In genomic region chrX:55072286-55072685, GRCh38 we compare ENCODE assay signal across 30 cellular contexts. TPM values are rescaled to one million over a fixed set of nuclear protein-coding genes. Genes with fewer than 3 reads are reported as not detected.
DNase-seq lines count a peak whose midpoint lies in the region; ATAC-seq and TF ChIP-seq lines count a peak whose summit lies in the region.
"Had no signal": no experiment of that assay in that cellular context is flagged by ENCODE, and none has a peak within 500 bp of the region (broad histone marks: within the 10 kb centered on the region; RNA-seq: fewer than 3 reads in every experiment).

No MANE protein-coding gene starts in this region.

- no peak for ATAC-seq in activated T-cell treated with anti-CD3 and anti-CD28 coated beads, Interleukin-2, amount 50 U/mL, for 4 hours
- ATAC-seq: A549; CD8-positive, alpha-beta T cell had no signal

- H3K9me3 Mint-ChIP-seq in chondrocyte (ENCODE audit: low read depth): peaks cover 47% of the 10 kb centered on the region
- H3K9me3 Mint-ChIP-seq in osteocyte (ENCODE audit: unreplicated experiment): peaks cover 3% of the 10 kb centered on the region
- H3K9me3 Mint-ChIP-seq in activated T-cell treated with anti-CD3 and anti-CD28 coated beads, Interleukin-2, amount 50 U/mL, for 4 hours: no peaks in the 10 kb centered on the region
- H3K9me3 Mint-ChIP-seq: CD4-positive, alpha-beta T cell; CD8-positive, alpha-beta T cell had no signal

- TF ChIP-seq CTCF in chondrocyte (IDR thresholded peaks at IDR 0.05): no peak
- no peak for TF ChIP-seq CTCF in osteocyte (IDR thresholded peaks at IDR 0.05)

- no peak overlapping the region for H3K27ac Mint-ChIP-seq in chondrocyte (ENCODE audit: unreplicated experiment)
- no peak overlapping the region for H3K27ac Mint-ChIP-seq in osteocyte (ENCODE audit: unreplicated experiment)
- H3K27ac Mint-ChIP-seq: B cell; CD14-positive monocyte; CD4-positive, alpha-beta memory T cell; CD4-positive, alpha-beta T cell; CD4-positive, CD25-positive, alpha-beta regulatory T cell; CD8-positive, alpha-beta memory T cell; CD8-positive, alpha-beta T cell had no signal

- H3K27me3 Mint-ChIP-seq in chondrocyte (ENCODE audit: low read depth) (peaks cover 10% of the 10 kb centered on the region), osteocyte (ENCODE audit: unreplicated experiment) (peaks cover 2% of the 10 kb centered on the region)
- H3K27me3 Mint-ChIP-seq in activated T-cell treated with anti-CD3 and anti-CD28 coated beads, Interleukin-2, amount 50 U/mL, for 4 hours (ENCODE audit: low read depth): peaks cover 5% of the 10 kb centered on the region
- H3K27me3 Mint-ChIP-seq: CD4-positive, alpha-beta T cell had no signal

- H3K36me3 Mint-ChIP-seq in chondrocyte (ENCODE audit: low read depth) (no peaks in the 10 kb centered on the region), osteocyte (ENCODE audit: unreplicated experiment) (no peaks in the 10 kb centered on the region)
- no peaks in the 10 kb centered on the region for H3K36me3 Mint-ChIP-seq in activated T-cell treated with anti-CD3 and anti-CD28 coated beads, Interleukin-2, amount 50 U/mL, for 4 hours (ENCODE audit: insufficient read depth)
- H3K36me3 Mint-ChIP-seq: CD14-positive monocyte; CD4-positive, alpha-beta memory T cell; CD8-positive, alpha-beta memory T cell; CD8-positive, alpha-beta T cell had no signal

- peaks cover 2% of the 10 kb centered on the region for H3K4me1 Mint-ChIP-seq in chondrocyte (ENCODE audit: low read depth)
- no peaks in the 10 kb centered on the region for H3K4me1 Mint-ChIP-seq in osteocyte (ENCODE audit: unreplicated experiment)
- no peaks in the 10 kb centered on the region for H3K4me1 Mint-ChIP-seq in activated T-cell treated with anti-CD3 and anti-CD28 coated beads, Interleukin-2, amount 50 U/mL, for 4 hours (ENCODE audit: low read depth)
- H3K4me1 Mint-ChIP-seq: B cell; CD14-positive monocyte; CD4-positive, alpha-beta memory T cell; CD4-positive, CD25-positive, alpha-beta regulatory T cell; CD8-positive, alpha-beta memory T cell had no signal

- DNase-seq in chondrocyte (ENCODE audit: low spot score) (peak; percentile 60), osteocyte (ENCODE audit: extremely low spot score, unreplicated experiment) (peak; percentile 82), midbrain (lab: John Stamatoyannopoulos, UW) (no peak)
- no peak for DNase-seq in activated T-cell treated with anti-CD3 and anti-CD28 coated beads, Interleukin-2, amount 50 U/mL, for 4 hours
- DNase-seq: 8988T; ACHN; AML-193; BE2C; C1 segment of cervical spinal cord; Caco-2; Calu3; CD4-positive, alpha-beta memory T cell; CD4-positive, alpha-beta T cell; CD4-positive, CD25-positive, alpha-beta regulatory T cell; CD8-positive, alpha-beta memory T cell; CD8-positive, alpha-beta T cell; COR-L47; DMS 273 treated with DMSO at 0.1 percent for 48 hours; DMS153; DMS53; DMS79; DMS79 treated with DMSO at 0.1 percent for 48 hours; DND-41; EL had no signal

- H3K4me3 Mint-ChIP-seq in chondrocyte (ENCODE audit: unreplicated experiment) (no peak overlapping the region), osteocyte (ENCODE audit: unreplicated experiment) (no peak overlapping the region)
- no peak overlapping the region for H3K4me3 Mint-ChIP-seq in activated T-cell treated with anti-CD3 and anti-CD28 coated beads, Interleukin-2, amount 50 U/mL, for 4 hours
- H3K4me3 Mint-ChIP-seq: B cell; CD14-positive monocyte; CD4-positive, alpha-beta T cell; CD4-positive, CD25-positive, alpha-beta regulatory T cell; CD8-positive, alpha-beta memory T cell; CD8-positive, alpha-beta T cell had no signal

RNA-seq across cellular contexts. Expression of gene PAGE2B, which starts 2.5 kb away (rescaled TPM):
- total RNA-seq in chondrocyte (not detected in 3 replicates), osteocyte (not detected in 2 replicates)
- under 1 TPM in 1 of 3 donors, not detected in 2; 0.61 TPM for total RNA-seq in activated T-cell treated with anti-CD3 and anti-CD28 coated beads, Interleukin-2, amount 50 U/mL, for 4 hours
- total RNA-seq: A172; A673; Caco-2; Calu3; CD4-positive, CD25-positive, alpha-beta regulatory T cell; CD8-positive, alpha-beta memory T cell; CD8-positive, alpha-beta T cell had no signal

RNA-seq across cellular contexts. Expression of gene PAGE2, which starts 16.5 kb away (rescaled TPM):
- total RNA-seq in chondrocyte (not detected in 3 replicates), osteocyte (not detected in 2 replicates)
- not detected for total RNA-seq in activated T-cell treated with anti-CD3 and anti-CD28 coated beads, Interleukin-2, amount 50 U/mL, for 4 hours
- total RNA-seq: A172; A673; B cell; Caco-2; Calu3; CD4-positive, alpha-beta memory T cell; CD4-positive, alpha-beta T cell; CD4-positive, CD25-positive, alpha-beta regulatory T cell; CD8-positive, alpha-beta memory T cell; CD8-positive, alpha-beta T cell had no signal

RNA-seq across cellular contexts. Expression of gene ALAS2, which starts 41.5 kb away (rescaled TPM):
- total RNA-seq in chondrocyte (not detected in 3 replicates), osteocyte (not detected in 2 replicates)
- not detected for total RNA-seq in activated T-cell treated with anti-CD3 and anti-CD28 coated beads, Interleukin-2, amount 50 U/mL, for 4 hours
- total RNA-seq: A172; A673; Caco-2; Calu3; CD4-positive, alpha-beta memory T cell; CD4-positive, alpha-beta T cell; CD4-positive, CD25-positive, alpha-beta regulatory T cell; CD8-positive, alpha-beta memory T cell; CD8-positive, alpha-beta T cell; Daoy had no signal

Comparison
In these comparisons a context has a peak if more than half of its experiments do, and no peak if none do; other contexts are left out.
1. DNase-seq: peak in chondrocyte (single experiment) and osteocyte (single experiment); none in activated T-cell treated with anti-CD3 and anti-CD28 coated beads, Interleukin-2, amount 50 U/mL, for 4 hours (single experiment) and midbrain (single experiment).